ENCODE assay signal across 17 cellular contexts in genomic region chr4:87872043-87872442, GRCh38. TPM values are rescaled to one million over a fixed set of nuclear protein-coding genes. Genes with fewer than 3 reads are reported as not detected.
DNase-seq lines count a peak whose midpoint lies in the region; ATAC-seq, FAIRE-seq and TF ChIP-seq lines count a peak whose summit lies in the region.
"Had no signal": no experiment of that assay in that cellular context is flagged by ENCODE, and none has a peak within 500 bp of the region (broad histone marks: within the 10 kb centered on the region; RNA-seq: fewer than 3 reads in every experiment).

No MANE protein-coding gene starts in this region.

- no peak overlapping the region for H3K4me3 ChIP-seq in endothelial cell of umbilical vein (replicated peaks in 1 of 3; ENCODE audit: insufficient read depth in 1 of 3, low read depth in 1 of 3, low read length in 3 of 3)
- H3K4me3 ChIP-seq in tibial nerve: no peak overlapping the region
- H3K4me3 ChIP-seq: GM12878 had no signal

- H3K27ac ChIP-seq in endothelial cell of umbilical vein (ENCODE audit: insufficient read depth, low read depth, low read length) (no peak overlapping the region), tibial nerve (peak overlapping the region in 1 of 4 donors; percentile 35)
- H3K27ac ChIP-seq: C4-2B had no signal

- H3K4me1 Mint-ChIP-seq in activated CD8-positive, alpha-beta T cell treated with anti-CD3 and anti-CD28 coated beads, Interleukin-2, amount 10 ng/mL, durations not matched to agents 7 days and 5 days (ENCODE audit: low read depth): peaks cover 3% of the 10 kb centered on the region
- H3K4me1 Mint-ChIP-seq: CD4-positive, alpha-beta memory T cell had no signal

- H3K9me3 Mint-ChIP-seq in activated CD8-positive, alpha-beta T cell treated with anti-CD3 and anti-CD28 coated beads, Interleukin-2, amount 10 ng/mL, durations not matched to agents 7 days and 5 days (ENCODE audit: insufficient read depth): no peaks in the 10 kb centered on the region

- H3K9me3 ChIP-seq in endothelial cell of umbilical vein (replicated peaks; ENCODE audit: control insufficient read depth, insufficient read depth, low read length): no peaks in the 10 kb centered on the region
- no peaks in the 10 kb centered on the region for H3K9me3 ChIP-seq in tibial nerve

- H4K20me1 ChIP-seq in endothelial cell of umbilical vein (replicated peaks; ENCODE audit: control insufficient read depth, extremely low read depth, insufficient read depth, low read length): no peaks in the 10 kb centered on the region

- DNase-seq in NCI-H460 (ENCODE audit: extremely low read depth, low read depth) (peak; percentile 25), endothelial cell of umbilical vein (ENCODE audit: low read depth, low spot score) (peak; percentile 82), pons (ENCODE audit: low spot score) (peak; percentile 65), tibial nerve (ENCODE audit: low spot score in 2 of 2) (no peak)
- no peak for DNase-seq in activated CD8-positive, alpha-beta T cell treated with anti-CD3 and anti-CD28 coated beads, Interleukin-2, amount 10 ng/mL, durations not matched to agents 7 days and 5 days
- DNase-seq: ACHN; CD4-positive, alpha-beta memory T cell; DMS79 had no signal

- H3K27me3 ChIP-seq in endothelial cell of umbilical vein (ENCODE audit: control insufficient read depth in 2 of 2, insufficient read depth in 2 of 2, low read length in 2 of 2) (no peaks in the 10 kb centered on the region), tibial nerve (no peaks in the 10 kb centered on the region)

- dilution Hi-C loops in endothelial cell of umbilical vein (cut with MboI; ENCODE audit: extremely low pct_ligation_motif_present, low sequenced_read_pairs): no loop called here

- no peaks in the 10 kb centered on the region for H3K9me1 ChIP-seq in endothelial cell of umbilical vein (replicated peaks; ENCODE audit: control insufficient read depth, extremely low read depth, insufficient read depth, low read length)

- CTCF ChIA-PET in endothelial cell of umbilical vein (lab: Charles Lee): interaction anchor here (0.6 to 1.6 kb wide), 9 partner anchors 10 to 114 kb away, joined by 3 to 7 read pairs (median 4); no protein-coding TSS in a partner anchor
- CTCF ChIA-PET in activated CD8-positive, alpha-beta T cell treated with anti-CD3 and anti-CD28 coated beads, Interleukin-2, amount 10 ng/mL, durations not matched to agents 7 days and 5 days (lab: Charles Lee): interaction anchor here (1.6 kb wide), 1 partner anchor 23 kb away, joined by 4 read pairs; no protein-coding TSS in a partner anchor

- H3K27me3 Mint-ChIP-seq in activated CD8-positive, alpha-beta T cell treated with anti-CD3 and anti-CD28 coated beads, Interleukin-2, amount 10 ng/mL, durations not matched to agents 7 days and 5 days (ENCODE audit: low read depth): peaks cover 38% of the 10 kb centered on the region

- no TSS peak for BruUV-seq in endothelial cell of umbilical vein (replicated peaks; lab: Mats Ljungman, UMichigan)

- TF ChIP-seq POLR2A in endothelial cell of umbilical vein (IDR thresholded peaks at IDR 0.05; ENCODE audit: low read depth, low read length) (no peak), tibial nerve (IDR thresholded peaks at IDR 0.05) (no peak)

- H3K79me2 ChIP-seq in endothelial cell of umbilical vein (ENCODE audit: control insufficient read depth, insufficient read depth, low read length): no peaks in the 10 kb centered on the region

- no peaks in the 10 kb centered on the region for H3K36me3 Mint-ChIP-seq in activated CD8-positive, alpha-beta T cell treated with anti-CD3 and anti-CD28 coated beads, Interleukin-2, amount 10 ng/mL, durations not matched to agents 7 days and 5 days (ENCODE audit: low read depth)
- H3K36me3 Mint-ChIP-seq: CD4-positive, alpha-beta memory T cell had no signal

- TF ChIP-seq CTCF in endothelial cell of umbilical vein (IDR thresholded peaks at IDR 0.05; ENCODE audit: extremely low read depth in 1 of 2, insufficient read depth in 1 of 2, low read depth in 1 of 2, low read length in 2 of 2) (no peak), tibial nerve (IDR thresholded peaks at IDR 0.05) (no peak)

- H3K4me1 ChIP-seq in endothelial cell of umbilical vein (ENCODE audit: control insufficient read depth, extremely low read depth, insufficient read depth, low read length) (peaks cover 8% of the 10 kb centered on the region), tibial nerve (peaks cover 0 to 10% (median 0%) of the 10 kb centered on the region in 4 donors)

- POLR2A ChIA-PET in endothelial cell of umbilical vein (lab: Charles Lee): no interaction called here
- POLR2A ChIA-PET in activated CD8-positive, alpha-beta T cell treated with anti-CD3 and anti-CD28 coated beads, Interleukin-2, amount 10 ng/mL, durations not matched to agents 7 days and 5 days (lab: Charles Lee): no interaction called here

- H3K4me2 ChIP-seq in endothelial cell of umbilical vein (ENCODE audit: insufficient read depth, low read length): no peak overlapping the region

- intact Hi-C loops in endothelial cell of umbilical vein (cut with micrococcal nuclease): no loop called here

- no peak overlapping the region for H3K4me3 Mint-ChIP-seq in activated CD8-positive, alpha-beta T cell treated with anti-CD3 and anti-CD28 coated beads, Interleukin-2, amount 10 ng/mL, durations not matched to agents 7 days and 5 days
- H3K4me3 Mint-ChIP-seq: CD4-positive, alpha-beta memory T cell had no signal

- 36 to 37% methylated on average over 1 of the region's 1 CpG for WGBS in tibial nerve, 2 donors

- H3K36me3 ChIP-seq in endothelial cell of umbilical vein (ENCODE audit: control insufficient read depth in 2 of 2, extremely low read depth in 1 of 2, insufficient read depth in 2 of 2, low read length in 2 of 2) (no peaks in the 10 kb centered on the region), tibial nerve (no peaks in the 10 kb centered on the region)

- peak; percentile 44 to 53 for TF ChIP-seq EP300 in tibial nerve (IDR thresholded peaks at IDR 0.05)

- FAIRE-seq in endothelial cell of umbilical vein (lab: Jason Lieb, UNC): peak; percentile 28
- FAIRE-seq: GM12878, GM18507 had no signal

- H3K9ac ChIP-seq in endothelial cell of umbilical vein (replicated peaks; ENCODE audit: extremely low read depth, insufficient read depth, low read length): no peak overlapping the region

- no peak for ATAC-seq in activated CD8-positive, alpha-beta T cell treated with anti-CD3 and anti-CD28 coated beads, Interleukin-2, amount 10 ng/mL, durations not matched to agents 7 days and 5 days
- no peak for ATAC-seq in HG02678 (IDR thresholded peaks at IDR 0.05; ENCODE audit: unreplicated experiment)
- ATAC-seq in HG02840 (IDR thresholded peaks at IDR 0.05; ENCODE audit: low FRiP score, unreplicated experiment): no peak
- ATAC-seq: GM12878, HCT116 had no signal

- no peak overlapping the region for H3K27ac Mint-ChIP-seq in activated CD8-positive, alpha-beta T cell treated with anti-CD3 and anti-CD28 coated beads, Interleukin-2, amount 10 ng/mL, durations not matched to agents 7 days and 5 days
- H3K27ac Mint-ChIP-seq: CD4-positive, alpha-beta memory T cell had no signal

- H2AFZ ChIP-seq in endothelial cell of umbilical vein (ENCODE audit: low read depth, low read length): no peak overlapping the region

TF ChIP-seq in endothelial cell of umbilical vein, 7 proteins besides CTCF, POLR2A, EP300 and RAD21:
- TF ChIP-seq POLR2AphosphoS5 (IDR thresholded peaks at IDR 0.05; ENCODE audit: insufficient read depth, low read depth, low read length) (no peak), MYC (IDR thresholded peaks at IDR 0.05; ENCODE audit: low read depth, low read length) (no peak), EZH2 (IDR thresholded peaks at IDR 0.05; ENCODE audit: borderline replicate concordance, low read depth, low read length, severe bottlenecking) (no peak), JUN (IDR thresholded peaks at IDR 0.05; ENCODE audit: borderline replicate concordance, insufficient read depth, insufficient read length, low read depth) (no peak), FOS (IDR thresholded peaks at IDR 0.05; ENCODE audit: borderline replicate concordance, insufficient read depth, low read length) (no peak), GATA2 (IDR thresholded peaks at IDR 0.05; ENCODE audit: insufficient read depth, insufficient read length, low read depth, low read length) (no peak)
- TF ChIP-seq, protein P1, sequence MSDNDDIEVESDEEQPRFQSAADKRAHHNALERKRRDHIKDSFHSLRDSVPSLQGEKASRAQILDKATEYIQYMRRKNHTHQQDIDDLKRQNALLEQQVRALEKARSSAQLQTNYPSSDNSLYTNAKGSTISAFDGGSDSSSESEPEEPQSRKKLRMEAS (IDR thresholded peaks at IDR 0.05; ENCODE audit: insufficient read depth, insufficient read length): no peak

RNA-seq across cellular contexts. Expression of gene MEPE, which starts 39.3 kb away (rescaled TPM):
- not detected in 2 replicates for total RNA-seq in NCI-H460 (2014; rRNA removed; shearing (Covaris generic))
- polyA plus RNA-seq in NCI-H460 (2014; cell fraction: nucleus; rRNA removed): not detected in 2 replicates
- total RNA-seq in endothelial cell of umbilical vein: not detected in 2 replicates
- polyA plus RNA-seq in endothelial cell of umbilical vein: not detected in 2 replicates
- not detected in 2 replicates for polyA plus RNA-seq in endothelial cell of umbilical vein (2011; cell fraction: cytosol; rRNA removed)
- polyA plus RNA-seq in endothelial cell of umbilical vein (2011; cell fraction: nucleus; rRNA removed): not detected in 2 replicates
- not detected in 2 replicates for polyA plus RNA-seq in endothelial cell of umbilical vein (2012)
- polyA minus RNA-seq in endothelial cell of umbilical vein: not detected in 2 replicates
- not detected for polyA minus RNA-seq in endothelial cell of umbilical vein (2011; cell fraction: cytosol; rRNA and poly(A)+ RNA removed)
- not detected in 2 replicates for polyA minus RNA-seq in endothelial cell of umbilical vein (2011; cell fraction: nucleus; rRNA and poly(A)+ RNA removed)
- total RNA-seq in tibial nerve: not detected
- total RNA-seq in activated CD8-positive, alpha-beta T cell treated with anti-CD3 and anti-CD28 coated beads, Interleukin-2, amount 10 ng/mL, durations not matched to agents 7 days and 5 days: not detected
- total RNA-seq: A172; CD4-positive, alpha-beta memory T cell; G401; GM12878; H4 had no signal
- polyA plus RNA-seq: CD4-positive, alpha-beta memory T cell; GM12878 had no signal

Comparison
In these comparisons a context has a peak if more than half of its experiments do, and no peak if none do; other contexts are left out.
1. DNase-seq: peak in NCI-H460 (single experiment), endothelial cell of umbilical vein (single experiment) and pons (single experiment); none in tibial nerve (0 of 2) and activated CD8-positive, alpha-beta T cell treated with anti-CD3 and anti-CD28 coated beads, Interleukin-2, amount 10 ng/mL, durations not matched to agents 7 days and 5 days (single experiment).